ENCODE assay signal across 8 cellular contexts in the genomic region with DNA sequence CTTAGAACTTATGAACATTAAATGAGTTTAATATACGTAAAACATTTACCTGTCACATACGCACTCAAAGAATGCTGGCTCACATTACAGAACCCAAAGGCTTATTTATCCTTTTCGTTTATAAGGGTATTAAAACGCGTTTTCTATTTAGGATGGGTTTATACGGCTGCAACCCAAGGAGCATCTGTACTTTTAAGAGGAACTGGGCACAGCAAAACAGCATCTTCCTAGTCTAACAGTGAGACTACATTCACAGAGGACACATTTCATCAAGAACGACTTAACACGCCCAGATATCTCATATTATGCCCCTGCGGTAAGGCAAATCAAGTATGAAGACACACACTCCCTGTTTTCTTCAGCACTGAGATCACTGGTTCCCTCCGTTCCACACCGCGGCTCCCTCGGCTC. TPM values are rescaled to one million over a fixed set of nuclear protein-coding genes. Genes with fewer than 3 reads are reported as not detected.
DNase-seq lines count a peak whose midpoint lies in the region; ATAC-seq, FAIRE-seq and TF ChIP-seq lines count a peak whose summit lies in the region.

No MANE protein-coding gene starts in this region.

- intact Hi-C loops in K562 (cut with micrococcal nuclease), result loop anchor here (2.0 to 10.0 kb wide), 5 partner anchors 67 to 723 kb away; partner anchors contain the start of genes CROT, DBF4, SLC25A40 and TMEM243

- peak; percentile 51 for DNase-seq in COLO829 (ENCODE audit: low spot score)
- no peak for DNase-seq in K562 (ENCODE audit: extremely low read depth in 1 of 4, low spot score in 3 of 4)
- no peak for DNase-seq in stimulated activated CD4-positive, alpha-beta T cell treated with anti-CD3 and anti-CD28 coated beads, Interleukin-12 subunit alpha, Interleukin-12 subunit beta, amount 100 ng/mL, for 4 hours
- no peak for DNase-seq in 8988T
- no peak for DNase-seq in NCI-H187 (lab: John Stamatoyannopoulos, UW)

- ATAC-seq in GM21390 (IDR thresholded peaks at IDR 0.05; ENCODE audit: unreplicated experiment), result peak; percentile 35
- peak; percentile 45 for ATAC-seq in K562

- H3K9me3 ChIP-seq in HUES48 (ENCODE audit: control insufficient read depth, insufficient read depth, low read length) (no peaks in the 10 kb centered on the region), K562 (replicated peaks; ENCODE audit: control insufficient read depth, insufficient read depth, low read depth, low read length) (no peaks in the 10 kb centered on the region), mesodermal cell (ENCODE audit: control insufficient read depth, low read length) (no peaks in the 10 kb centered on the region)

- peak overlapping the region; percentile 91 for H3K4me3 ChIP-seq in HUES48 (ENCODE audit: low read depth, low read length)
- peak overlapping the region; percentile 85 for H3K4me3 ChIP-seq in K562
- H3K4me3 ChIP-seq in mesodermal cell (ENCODE audit: extremely low read depth, insufficient read depth, low read length, poor library complexity, severe bottlenecking), result peak overlapping the region; percentile 83

- POLR2A ChIA-PET in K562 (lab: Yijun Ruan, JAX), result interaction anchor here (0.5 to 5.8 kb wide), 20 partner anchors 9 to 240 kb away, joined by 3 to 59 read pairs (median 4); partner anchors contain the start of gene ELAPOR2

- FAIRE-seq in K562 (lab: Jason Lieb, UNC), result peak; percentile 35

- H3K4me1 ChIP-seq in HUES48 (ENCODE audit: control insufficient read depth, insufficient read depth, low read length) (peaks cover 21% of the 10 kb centered on the region), K562 (replicated peaks in 1 of 2; ENCODE audit: control insufficient read depth in 2 of 2, insufficient read depth in 2 of 2, low read length in 2 of 2) (peaks cover 8 to 20% of the 10 kb centered on the region in 2 experiments; a peak in 3 of 5 replicates), mesodermal cell (ENCODE audit: control insufficient read depth, insufficient read depth, low read length, poor library complexity, severe bottlenecking) (peaks cover 9% of the 10 kb centered on the region)

- no peak for TF ChIP-seq RAD21 in K562 (CRISPR knock-in tag; conservative IDR thresholded peaks at IDR 0.05 in 1 of 2, IDR thresholded peaks at IDR 0.05 in 1 of 2)

- peak overlapping the region; percentile 97 for H2AFZ ChIP-seq in K562 (ENCODE audit: low read depth, low read length)

- peak overlapping the region; percentile 99 for H3K4me2 ChIP-seq in K562 (ENCODE audit: insufficient read depth, low read length)

- TF ChIP-seq EP300 in K562 (IDR thresholded peaks at IDR 0.05; ENCODE audit: low read length), result no peak

- no peaks in the 10 kb centered on the region for H3K9me1 ChIP-seq in K562 (ENCODE audit: control insufficient read depth, insufficient read depth, low read length)

- no peak for TF ChIP-seq POLR2A in K562 (conservative IDR thresholded peaks at IDR 0.05)

- peaks cover 24% of the 10 kb centered on the region for H3K36me3 ChIP-seq in HUES48 (ENCODE audit: control insufficient read depth, insufficient read depth, low read length)
- peaks cover 24% of the 10 kb centered on the region for H3K36me3 ChIP-seq in K562 (ENCODE audit: control insufficient read depth, insufficient read depth, low read length)
- H3K36me3 ChIP-seq in mesodermal cell (ENCODE audit: control insufficient read depth, insufficient read depth, low read length), result peaks cover 5% of the 10 kb centered on the region

- WGBS in K562 (ENCODE audit: insufficient coverage, low coverage, missing lambda C conversion rate), result under 1% methylated on average over 13 of the region's 13 CpGs
- 0% methylated on average over 6 to 7 of the region's 13 CpGs for WGBS in mesodermal cell (ENCODE audit: insufficient coverage in 2 of 2), 2 experiments

- H3K27me3 ChIP-seq in HUES48 (ENCODE audit: control insufficient read depth, insufficient read depth, low read length), result no peaks in the 10 kb centered on the region
- no peaks in the 10 kb centered on the region for H3K27me3 ChIP-seq in K562 (ENCODE audit: control insufficient read depth in 2 of 2, insufficient read depth in 2 of 2, low read length in 2 of 2)

- H3K27ac ChIP-seq in HUES48 (ENCODE audit: low read depth, low read length), result peak overlapping the region; percentile 99
- H3K27ac ChIP-seq in K562 (ENCODE audit: extremely low read depth, low read depth, low read length), result peak overlapping the region; percentile 98
- H3K27ac ChIP-seq in mesodermal cell (ENCODE audit: low read depth, low read length, severe bottlenecking), result peak overlapping the region; percentile 98

- in situ Hi-C loops in K562 (cut with MboI), result loop anchor here (5.0 kb wide), 1 partner anchor 214 kb away; no protein-coding TSS in a partner anchor

- H4K20me1 ChIP-seq in K562 (replicated peaks; ENCODE audit: control insufficient read depth, insufficient read depth, low read length), result 0 out of 2 replicates have a peak, but pooled peaks cover 6% of the 10 kb centered on the region

- peaks cover 51% of the 10 kb centered on the region for H3K79me2 ChIP-seq in K562 (ENCODE audit: control insufficient read depth, insufficient read depth, low read length)

- no peak for TF ChIP-seq CTCF in K562 (IDR thresholded peaks at IDR 0.05 in 2 of 3, conservative IDR thresholded peaks at IDR 0.05 in 1 of 3; ENCODE audit: insufficient read depth in 2 of 3, low read depth in 1 of 3, low read length in 3 of 3)

- H3K9ac ChIP-seq in HUES48 (ENCODE audit: low read depth, low read length) (peak overlapping the region; percentile 99), K562 (ENCODE audit: insufficient read depth in 1 of 2, low read depth in 2 of 2, low read length in 2 of 2) (peak overlapping the region; percentile 96 to 97)

- TSS peak; percentile 97 for BruUV-seq in K562 (replicated peaks; lab: Mats Ljungman, UMichigan)

- CTCF ChIA-PET in K562 (lab: Yijun Ruan, JAX; ENCODE audit: low intra/inter-chr PET ratio), result interaction anchor here (1.3 kb wide), 1 partner anchor 225 kb away, joined by 4 read pairs; no protein-coding TSS in a partner anchor

TF ChIP-seq in K562, 482 proteins besides CTCF, POLR2A, EP300 and RAD21 (continues in another document):
- TF ChIP-seq ZNF766 (CRISPR knock-in tag; conservative IDR thresholded peaks at IDR 0.05), result 0 out of 2 replicates have a peak, but pooled peaks have one; percentile 24
- no peak for TF ChIP-seq CC2D1A (IDR thresholded peaks at IDR 0.05)
- TF ChIP-seq SPI1 (IDR thresholded peaks at IDR 0.05; ENCODE audit: borderline replicate concordance, low read depth, low read length), result 0 out of 2 replicates have a peak, but pooled peaks have one; percentile 57
- peak in 1 of 2 experiments; percentile 73; a peak in 1 of 4 replicates for TF ChIP-seq ARNT (IDR thresholded peaks at IDR 0.05)
- peak; percentile 77 for TF ChIP-seq SMARCA4 (IDR thresholded peaks at IDR 0.05)
- peak in 1 of 2 experiments; percentile 13; a peak in 1 of 4 replicates for TF ChIP-seq FOXK2 (conservative IDR thresholded peaks at IDR 0.05 in 1 of 2, IDR thresholded peaks at IDR 0.05 in 1 of 2; ENCODE audit: low read depth in 2 of 2)
- TF ChIP-seq MEF2D (tag; conservative IDR thresholded peaks at IDR 0.05; ENCODE audit: low read depth), result peak; percentile 49; the same call in 1 of the 2 replicates
- TF ChIP-seq ATF1 (CRISPR knock-in tag; IDR thresholded peaks at IDR 0.05), result no peak
- TF ChIP-seq ATF1 (tag; IDR thresholded peaks at IDR 0.05), result no peak
- no peak for TF ChIP-seq FOXP1 (CRISPR knock-in tag; IDR thresholded peaks at IDR 0.05)
- no peak for TF ChIP-seq ZNF707 (CRISPR knock-in tag; conservative IDR thresholded peaks at IDR 0.05)
- TF ChIP-seq RB1 (IDR thresholded peaks at IDR 0.05; ENCODE audit: low read depth), result no peak
- no peak for TF ChIP-seq ATF7 (IDR thresholded peaks at IDR 0.05)
- 0 out of 2 replicates have a peak, but pooled peaks have one; percentile 73 for TF ChIP-seq LARP7 (IDR thresholded peaks at IDR 0.05)
- 0 out of 2 replicates have a peak, but pooled peaks have one; percentile 72 for TF ChIP-seq HLTF (IDR thresholded peaks at IDR 0.05)
- TF ChIP-seq PTBP1 (IDR thresholded peaks at IDR 0.05; ENCODE audit: low read depth, low read length), result no peak
- no peak for TF ChIP-seq ILK (tag; IDR thresholded peaks at IDR 0.05; ENCODE audit: borderline replicate concordance, low read depth)
- no peak for TF ChIP-seq NCOR1 (IDR thresholded peaks at IDR 0.05)
- peak; percentile 81 for TF ChIP-seq SMARCE1 (IDR thresholded peaks at IDR 0.05)
- TF ChIP-seq XRCC5 (IDR thresholded peaks at IDR 0.05; ENCODE audit: low read depth, low read length), result 0 out of 2 replicates have a peak, but pooled peaks have one; percentile 14
- 0 out of 2 replicates have a peak, but pooled peaks have one; percentile 11 for TF ChIP-seq GABPB2 (CRISPR knock-in tag; conservative IDR thresholded peaks at IDR 0.05)
- TF ChIP-seq FOXK1 (CRISPR knock-in tag; IDR thresholded peaks at IDR 0.05; ENCODE audit: borderline replicate concordance), result no peak

RNA-seq across cellular contexts. Expression of gene DMTF1, which starts 0.5 kb away (rescaled TPM):
- 246 and 960 TPM in 2 replicates for total RNA-seq in K562 (2011; cell fraction: chromatin; rRNA removed; ENCODE audit: low replicate concordance)
- 112 and 178 TPM in 2 replicates for total RNA-seq in K562 (2011; cell fraction: nucleolus; rRNA removed)
- 283 and 397 TPM in 2 replicates for total RNA-seq in K562 (2011; cell fraction: nucleoplasm; rRNA removed)
- total RNA-seq in K562 (2014; rRNA removed) (56.4 and 56.7 TPM in 2 replicates), K562 (2014; rRNA removed; fragmentation: Illumina TruSeq; extraction: Trizol) (89.4 and 95.7 TPM in 2 replicates), K562 (2015; rRNA removed; fragmentation: Illumina TruSeq; extraction: Trizol) (72.5 and 90.5 TPM in 2 replicates), K562 (2021) (62.5 and 64.3 TPM in 2 replicates)
- polyA plus RNA-seq in K562 (2011; rRNA removed) (205 and 208 TPM in 2 replicates), K562 (2014; fragmentation: Illumina TruSeq; extraction: Trizol) (92.7 and 98.5 TPM in 2 replicates), K562 (2014; fragmentation: Nextera tagmentation; extraction: Ambion mirVana) (10 to 100 TPM; 25.7 to 52.4 TPM), K562 (2014; rRNA removed) (71.4 and 74.7 TPM in 2 replicates)
- polyA plus RNA-seq in K562 (2011; cell fraction: cytosol; rRNA removed), result 52.2 and 63.2 TPM in 2 replicates
- 617 and 696 TPM in 2 replicates for polyA plus RNA-seq in K562 (2011; cell fraction: nucleus; rRNA removed)
- 45.0 and 77.9 TPM in 2 replicates for polyA plus RNA-seq in K562 (2012)
- polyA minus RNA-seq in K562 (2011; rRNA and poly(A)+ RNA removed), result 313 and 334 TPM in 2 replicates
- polyA minus RNA-seq in K562 (2011; cell fraction: cytosol; rRNA and poly(A)+ RNA removed), result 36.5 and 39.3 TPM in 2 replicates
- 358 and 510 TPM in 2 replicates for polyA minus RNA-seq in K562 (2011; cell fraction: nucleus; rRNA and poly(A)+ RNA removed)
- 67.2 TPM for polyA plus RNA-seq in mesodermal cell (2013, experiment 1 of 2)
- 67.7 TPM for polyA plus RNA-seq in mesodermal cell (2013, experiment 2 of 2)
